ENCODE assay signal across 16 cellular contexts in the genomic region with DNA sequence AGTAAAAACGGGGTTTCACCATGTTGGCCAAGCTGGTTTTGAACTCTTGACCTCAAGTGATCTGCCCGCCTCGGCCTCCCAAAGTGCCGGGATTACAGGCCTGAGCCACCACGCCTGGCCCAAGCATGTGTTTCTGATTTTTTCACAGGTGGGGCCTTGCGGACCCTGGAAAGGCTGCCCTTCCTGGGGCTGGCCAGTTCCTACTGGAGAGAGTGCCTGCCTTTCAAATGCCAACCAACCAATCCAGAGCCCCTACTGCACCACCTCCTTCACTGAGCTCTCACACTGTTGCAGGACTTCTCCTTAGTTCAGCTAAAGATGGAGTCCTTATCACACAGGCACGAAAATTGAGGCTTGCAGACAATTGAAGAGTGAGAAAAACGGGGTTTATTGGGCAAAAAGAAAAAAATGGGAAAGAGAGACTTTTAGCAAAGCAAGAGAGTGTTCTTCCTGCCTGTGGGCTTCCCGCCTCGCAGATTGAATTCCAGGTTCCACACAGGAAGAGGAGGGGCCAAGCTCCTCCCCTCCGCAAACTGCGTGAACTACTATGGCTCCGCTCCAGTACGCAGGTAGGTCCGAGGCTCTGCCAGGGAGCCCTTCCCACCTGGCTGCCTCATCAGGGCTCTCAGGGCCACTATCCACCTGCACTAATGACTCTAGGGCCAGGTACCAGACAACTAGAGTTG. TPM values are rescaled to one million over a fixed set of nuclear protein-coding genes. Genes with fewer than 3 reads are reported as not detected.
DNase-seq lines count a peak whose midpoint lies in the region; ATAC-seq and TF ChIP-seq lines count a peak whose summit lies in the region.
"Had no signal": no experiment of that assay in that cellular context is flagged by ENCODE, and none has a peak within 500 bp of the region (broad histone marks: within the 10 kb centered on the region; RNA-seq: fewer than 3 reads in every experiment).

No MANE protein-coding gene starts in this region.

- H3K36me3 Mint-ChIP-seq in neural progenitor cell = no peaks in the 10 kb centered on the region
- no peaks in the 10 kb centered on the region for H3K36me3 Mint-ChIP-seq in natural killer cell treated with Interleukin-12 subunit alpha and Interleukin-12 subunit beta and Interleukin-15 and Interleukin-18, amount 100 ng/mL, for 72 hours
- H3K36me3 Mint-ChIP-seq in activated T-helper 17 cell treated with anti-CD3 and anti-CD28 coated beads, Interleukin-2, amount 50 U/mL, for 72 hours (ENCODE audit: low read depth) = no peaks in the 10 kb centered on the region
- H3K36me3 Mint-ChIP-seq: IgD-negative memory B cell had no signal

- H3K9ac ChIP-seq in neural progenitor cell = no peak overlapping the region
- H3K9ac ChIP-seq: BLaER1 treated with 17β-estradiol and CSF1 and Interleukin-3, amounts not matched to agents 10 nM and 100 nM had no signal

- H3K27ac Mint-ChIP-seq in neural progenitor cell = peak overlapping the region; percentile 65
- no peak overlapping the region for H3K27ac Mint-ChIP-seq in natural killer cell treated with Interleukin-12 subunit alpha and Interleukin-12 subunit beta and Interleukin-15 and Interleukin-18, amount 100 ng/mL, for 72 hours
- H3K27ac Mint-ChIP-seq in activated T-helper 17 cell treated with anti-CD3 and anti-CD28 coated beads, Interleukin-2, amount 50 U/mL, for 72 hours = no peak overlapping the region
- H3K27ac Mint-ChIP-seq: IgD-negative memory B cell had no signal

- H3K79me2 ChIP-seq in neural progenitor cell (ENCODE audit: low read depth) = no peaks in the 10 kb centered on the region

- no peak overlapping the region for H3K4me2 ChIP-seq in neural progenitor cell
- H3K4me2 ChIP-seq: BLaER1 treated with 17β-estradiol and CSF1 and Interleukin-3, amounts not matched to agents 10 nM and 100 nM; PC-9 had no signal

- H3K36me3 ChIP-seq in neural progenitor cell = no peaks in the 10 kb centered on the region
- H3K36me3 ChIP-seq: BLaER1 treated with 17β-estradiol and CSF1 and Interleukin-3, amounts not matched to agents 10 nM and 100 nM; HAP-1 had no signal

- H3K4me3 ChIP-seq in neural progenitor cell = no peak overlapping the region
- H3K4me3 ChIP-seq: BLaER1 treated with 17β-estradiol and CSF1 and Interleukin-3, amounts not matched to agents 10 nM and 100 nM; HAP-1; PC-9 had no signal

- no peak overlapping the region for H3K27ac ChIP-seq in neural progenitor cell
- H3K27ac ChIP-seq: BLaER1 treated with 17β-estradiol and CSF1 and Interleukin-3, amounts not matched to agents 10 nM and 100 nM; PC-9 had no signal

- no peaks in the 10 kb centered on the region for H3K27me3 ChIP-seq in neural progenitor cell
- H3K27me3 ChIP-seq: BLaER1 treated with 17β-estradiol and CSF1 and Interleukin-3, amounts not matched to agents 10 nM and 100 nM had no signal

- no peaks in the 10 kb centered on the region for H3K9me3 Mint-ChIP-seq in neural progenitor cell
- H3K9me3 Mint-ChIP-seq in natural killer cell treated with Interleukin-12 subunit alpha and Interleukin-12 subunit beta and Interleukin-15 and Interleukin-18, amount 100 ng/mL, for 72 hours = no peaks in the 10 kb centered on the region
- no peaks in the 10 kb centered on the region for H3K9me3 Mint-ChIP-seq in activated T-helper 17 cell treated with anti-CD3 and anti-CD28 coated beads, Interleukin-2, amount 50 U/mL, for 72 hours

- DNase-seq in activated effector memory CD4-positive, alpha-beta T cell treated with anti-CD3 and anti-CD28 coated beads, Interleukin-2, amount 50 U/mL, for 16 hours = peak; percentile 25
- DNase-seq in activated effector memory CD4-positive, alpha-beta T cell treated with Interleukin-2 at 50 U/mL for 16 hours = no peak
- DNase-seq in SW480 (ENCODE audit: low spot score) (peak; percentile 42), neural progenitor cell (ENCODE audit: low spot score) (no peak), SIG-M5 treated with dmso at 0.1 percent for 504 hours (lab: John Stamatoyannopoulos, UW; ENCODE audit: unreplicated experiment) (no peak)
- no peak for DNase-seq in natural killer cell treated with Interleukin-12 subunit alpha and Interleukin-12 subunit beta and Interleukin-15 and Interleukin-18, amount 100 ng/mL, for 72 hours (ENCODE audit: low spot score)
- DNase-seq: 8988T, NCI-H1436, NCI-H2081 treated with DMSO at 0.1 percent for 48 hours, NCI-H524, PC-9 had no signal

- peak overlapping the region; percentile 17 for H2AFZ ChIP-seq in neural progenitor cell (replicated peaks)
- H2AFZ ChIP-seq: PC-9 had no signal

- no peaks in the 10 kb centered on the region for H3K9me3 ChIP-seq in neural progenitor cell (ENCODE audit: low read depth)
- H3K9me3 ChIP-seq: HAP-1 had no signal

- no peaks in the 10 kb centered on the region for H3F3A ChIP-seq in neural progenitor cell (ENCODE audit: low read depth)

- H3K4me1 Mint-ChIP-seq in neural progenitor cell = peaks cover 5% of the 10 kb centered on the region
- peaks cover 1 to 2% of the 10 kb centered on the region in 2 donors for H3K4me1 Mint-ChIP-seq in natural killer cell treated with Interleukin-12 subunit alpha and Interleukin-12 subunit beta and Interleukin-15 and Interleukin-18, amount 100 ng/mL, for 72 hours (ENCODE audit: low read depth in 2 of 2)
- H3K4me1 Mint-ChIP-seq in activated T-helper 17 cell treated with anti-CD3 and anti-CD28 coated beads, Interleukin-2, amount 50 U/mL, for 72 hours = peaks cover 7% of the 10 kb centered on the region
- H3K4me1 Mint-ChIP-seq: IgD-negative memory B cell had no signal

- H3K4me3 Mint-ChIP-seq in neural progenitor cell = no peak overlapping the region
- H3K4me3 Mint-ChIP-seq in natural killer cell treated with Interleukin-12 subunit alpha and Interleukin-12 subunit beta and Interleukin-15 and Interleukin-18, amount 100 ng/mL, for 72 hours = no peak overlapping the region
- no peak overlapping the region for H3K4me3 Mint-ChIP-seq in activated T-helper 17 cell treated with anti-CD3 and anti-CD28 coated beads, Interleukin-2, amount 50 U/mL, for 72 hours
- H3K4me3 Mint-ChIP-seq: IgD-negative memory B cell had no signal

- no peaks in the 10 kb centered on the region for H3K4me1 ChIP-seq in neural progenitor cell
- H3K4me1 ChIP-seq: HAP-1 had no signal

- TF ChIP-seq CTCF in neural progenitor cell (IDR thresholded peaks at IDR 0.05) = no peak

- ATAC-seq in natural killer cell treated with Interleukin-12 subunit alpha and Interleukin-12 subunit beta and Interleukin-15 and Interleukin-18, amount 100 ng/mL, for 72 hours = no peak
- ATAC-seq in GM18520 (IDR thresholded peaks at IDR 0.05; ENCODE audit: unreplicated experiment) = no peak
- ATAC-seq in activated T-helper 17 cell treated with anti-CD3 and anti-CD28 coated beads, Interleukin-2, amount 50 U/mL, for 72 hours (replicated peaks) = no peak

- no peaks in the 10 kb centered on the region for H4K20me1 ChIP-seq in neural progenitor cell (ENCODE audit: low read depth)
- H4K20me1 ChIP-seq: BLaER1 treated with 17β-estradiol and CSF1 and Interleukin-3, amounts not matched to agents 10 nM and 100 nM had no signal

- H3K27me3 Mint-ChIP-seq in neural progenitor cell (ENCODE audit: insufficient read depth, low read depth) = peaks cover 5% of the 10 kb centered on the region
- peaks cover 4 to 8% of the 10 kb centered on the region in 2 donors for H3K27me3 Mint-ChIP-seq in natural killer cell treated with Interleukin-12 subunit alpha and Interleukin-12 subunit beta and Interleukin-15 and Interleukin-18, amount 100 ng/mL, for 72 hours
- peaks cover 4% of the 10 kb centered on the region for H3K27me3 Mint-ChIP-seq in activated T-helper 17 cell treated with anti-CD3 and anti-CD28 coated beads, Interleukin-2, amount 50 U/mL, for 72 hours
- H3K27me3 Mint-ChIP-seq: IgD-negative memory B cell had no signal

RNA-seq across cellular contexts. Expression of gene CMBL, which starts 8.3 kb away (rescaled TPM):
- total RNA-seq in neural progenitor cell (ENCODE audit: low replicate concordance) = 11.3 and 11.6 TPM in 2 replicates
- under 1 TPM in 1 of 2 donors, not detected in 1; 0.36 TPM for total RNA-seq in natural killer cell treated with Interleukin-12 subunit alpha and Interleukin-12 subunit beta and Interleukin-15 and Interleukin-18, amount 100 ng/mL, for 72 hours
- total RNA-seq in activated T-helper 17 cell treated with anti-CD3 and anti-CD28 coated beads, Interleukin-2, amount 50 U/mL, for 72 hours = under 1 TPM; 0.80 to 0.82 TPM

RNA-seq across cellular contexts. Expression of gene MARCHF6, which starts 37.5 kb away (rescaled TPM):
- 90.2 and 151 TPM in 2 replicates for total RNA-seq in neural progenitor cell (ENCODE audit: low replicate concordance)
- 100 to 1,000 TPM; 114 to 120 TPM for total RNA-seq in natural killer cell treated with Interleukin-12 subunit alpha and Interleukin-12 subunit beta and Interleukin-15 and Interleukin-18, amount 100 ng/mL, for 72 hours
- total RNA-seq in activated T-helper 17 cell treated with anti-CD3 and anti-CD28 coated beads, Interleukin-2, amount 50 U/mL, for 72 hours = 100 to 1,000 TPM in 1 of 2 donors, 10 to 100 TPM in 1; 87.7 to 157 TPM

Comparison
In these comparisons a context has a peak if more than half of its experiments do, and no peak if none do; other contexts are left out.
1. DNase-seq: peak in activated effector memory CD4-positive, alpha-beta T cell treated with anti-CD3 and anti-CD28 coated beads, Interleukin-2, amount 50 U/mL, for 16 hours (single experiment) and SW480 (single experiment); none in activated effector memory CD4-positive, alpha-beta T cell treated with Interleukin-2 at 50 U/mL for 16 hours (single experiment), neural progenitor cell (single experiment), natural killer cell treated with Interleukin-12 subunit alpha and Interleukin-12 subunit beta and Interleukin-15 and Interleukin-18, amount 100 ng/mL, for 72 hours (single experiment) and SIG-M5 treated with dmso at 0.1 percent for 504 hours (single experiment).